15 cellular contexts compared by ENCODE assay signal in genomic region chr17:56638536-56639177, GRCh38. TPM values are rescaled to one million over a fixed set of nuclear protein-coding genes. Genes with fewer than 3 reads are reported as not detected.
A peak's percentile ranks its signal among the peaks of the same experiment; 100 is the strongest.
DNase-seq lines count a peak whose midpoint lies in the region; ATAC-seq and TF ChIP-seq lines count a peak whose summit lies in the region.
"Had no signal": no experiment of that assay in that cellular context is flagged by ENCODE, and none has a peak within 500 bp of the region (broad histone marks: within the 10 kb centered on the region; RNA-seq: fewer than 3 reads in every experiment).

No MANE protein-coding gene starts in this region.

- H3K9ac ChIP-seq in mesenchymal stem cell (ENCODE audit: low read length): no peak overlapping the region

- H3K9me3 Mint-ChIP-seq in GM23338: no peaks in the 10 kb centered on the region
- no peaks in the 10 kb centered on the region for H3K9me3 Mint-ChIP-seq in CD8-positive, alpha-beta memory T cell

- H3K27me3 ChIP-seq in GM23338 (ENCODE audit: insufficient read depth) (no peaks in the 10 kb centered on the region), mesenchymal stem cell (ENCODE audit: control insufficient read depth in 1 of 2, insufficient read depth in 1 of 2, low read length in 2 of 2) (peaks cover 15 to 56% of the 10 kb centered on the region in 2 experiments)
- H3K27me3 ChIP-seq in CD8-positive, alpha-beta memory T cell (ENCODE audit: insufficient read depth, low read length, poor library complexity, severe bottlenecking): no peaks in the 10 kb centered on the region

- H3K4me3 ChIP-seq in GM23338 (no peak overlapping the region), mesenchymal stem cell (ENCODE audit: insufficient read depth in 1 of 2, low read depth in 1 of 2, low read length in 2 of 2) (no peak overlapping the region)
- no peak overlapping the region for H3K4me3 ChIP-seq in CD8-positive, alpha-beta memory T cell (ENCODE audit: low read length)
- H3K4me3 ChIP-seq: PC-9 had no signal

- no peak overlapping the region for H3K4me3 Mint-ChIP-seq in GM23338
- H3K4me3 Mint-ChIP-seq in CD8-positive, alpha-beta memory T cell: no peak overlapping the region

- H3K4me2 ChIP-seq in GM23338: no peak overlapping the region
- H3K4me2 ChIP-seq in mesenchymal stem cell (ENCODE audit: low read length, poor library complexity, severe bottlenecking): no peak overlapping the region
- H3K4me2 ChIP-seq: PC-9 had no signal

- no peak overlapping the region for H3K27ac ChIP-seq in GM23338 (ENCODE audit: low read depth)
- H3K27ac ChIP-seq in mesenchymal stem cell (ENCODE audit: low read length, poor library complexity, severe bottlenecking): no peak overlapping the region
- H3K27ac ChIP-seq in CD8-positive, alpha-beta memory T cell (ENCODE audit: low read depth, low read length): no peak overlapping the region
- H3K27ac ChIP-seq: PC-9 had no signal

- no peak overlapping the region for H2BK120ac ChIP-seq in mesenchymal stem cell (ENCODE audit: low read depth, low read length)

- no peaks in the 10 kb centered on the region for H3K36me3 Mint-ChIP-seq in GM23338 (ENCODE audit: low read depth)
- H3K36me3 Mint-ChIP-seq in CD8-positive, alpha-beta memory T cell: no peaks in the 10 kb centered on the region

- no peak for TF ChIP-seq CTCF in GM23338 (conservative IDR thresholded peaks at IDR 0.05; ENCODE audit: low read depth in 2 of 2)

- H3K9me3 ChIP-seq in mesenchymal stem cell (ENCODE audit: control insufficient read depth, low read length): no peaks in the 10 kb centered on the region
- H3K9me3 ChIP-seq in CD8-positive, alpha-beta memory T cell (ENCODE audit: low read length): no peaks in the 10 kb centered on the region

- no peaks in the 10 kb centered on the region for H3K79me1 ChIP-seq in mesenchymal stem cell (replicated peaks; ENCODE audit: low read length, poor library complexity, severe bottlenecking)

- no peak overlapping the region for H3K27ac Mint-ChIP-seq in GM23338
- H3K27ac Mint-ChIP-seq in CD8-positive, alpha-beta memory T cell: no peak overlapping the region

- no peak overlapping the region for H2BK15ac ChIP-seq in mesenchymal stem cell (ENCODE audit: low read depth, poor library complexity, severe bottlenecking)

- no peak overlapping the region for H2BK5ac ChIP-seq in mesenchymal stem cell (ENCODE audit: low read depth, low read length, poor library complexity, severe bottlenecking)

- H3K9me2 ChIP-seq in GM23338 (ENCODE audit: insufficient read depth): no peaks in the 10 kb centered on the region

- H2AFZ ChIP-seq in GM23338 (no peak overlapping the region), mesenchymal stem cell (ENCODE audit: low read depth, low read length) (no peak overlapping the region)
- H2AFZ ChIP-seq: PC-9 had no signal

- H2BK12ac ChIP-seq in mesenchymal stem cell (ENCODE audit: low read length in 2 of 2): no peak overlapping the region

- H3K4me1 ChIP-seq in GM23338 (ENCODE audit: insufficient read depth): no peaks in the 10 kb centered on the region
- H3K4me1 ChIP-seq in mesenchymal stem cell (ENCODE audit: control insufficient read depth, insufficient read depth, low read depth, low read length): no peaks in the 10 kb centered on the region
- no peaks in the 10 kb centered on the region for H3K4me1 ChIP-seq in CD8-positive, alpha-beta memory T cell (ENCODE audit: insufficient read depth, low read length)

- H2AK5ac ChIP-seq in mesenchymal stem cell (ENCODE audit: low read length, severe bottlenecking): no peak overlapping the region

- no peak overlapping the region for H4K91ac ChIP-seq in mesenchymal stem cell (ENCODE audit: low read length)

- POLR2A ChIA-PET in CD8-positive, alpha-beta memory T cell (lab: Charles Lee): no interaction called here

- no peaks in the 10 kb centered on the region for H4K20me1 ChIP-seq in GM23338 (replicated peaks; ENCODE audit: insufficient read depth)

- peak; percentile 65 for ATAC-seq in GM23338

- no peak overlapping the region for H3K14ac ChIP-seq in mesenchymal stem cell (ENCODE audit: low read length in 2 of 2)

- H3K18ac ChIP-seq in mesenchymal stem cell (ENCODE audit: low read depth in 1 of 2, low read length in 2 of 2): no peak overlapping the region

- no peaks in the 10 kb centered on the region for H3F3A ChIP-seq in GM23338 (replicated peaks; ENCODE audit: low read depth)

- H3K23ac ChIP-seq in mesenchymal stem cell (ENCODE audit: low read length in 2 of 2): no peak overlapping the region

- CTCF ChIA-PET in CD8-positive, alpha-beta memory T cell (lab: Charles Lee): no interaction called here

- H3K27me3 Mint-ChIP-seq in GM23338 (ENCODE audit: insufficient read depth, low read depth, poor library complexity): peaks cover 1% of the 10 kb centered on the region
- H3K27me3 Mint-ChIP-seq in CD8-positive, alpha-beta memory T cell: peaks cover 12 to 35% of the 10 kb centered on the region in 2 donors

- H3K36me3 ChIP-seq in GM23338 (ENCODE audit: insufficient read depth) (no peaks in the 10 kb centered on the region), mesenchymal stem cell (ENCODE audit: control insufficient read depth in 1 of 2, insufficient read depth in 2 of 2, low read depth in 1 of 2, low read length in 2 of 2) (no peaks in the 10 kb centered on the region)
- H3K36me3 ChIP-seq in CD8-positive, alpha-beta memory T cell (ENCODE audit: insufficient read depth, low read length): no peaks in the 10 kb centered on the region

- H4K8ac ChIP-seq in mesenchymal stem cell (ENCODE audit: low read length): no peak overlapping the region

- no peaks in the 10 kb centered on the region for H3K79me2 ChIP-seq in GM23338 (replicated peaks; ENCODE audit: insufficient read depth)

- 84% methylated on average over 12 of the region's 13 CpGs for WGBS in mesenchymal stem cell

- DNase-seq in EH (ENCODE audit: low read depth) (peak; percentile 28), GM23338 (ENCODE audit: low spot score) (no peak), cerebellar cortex (ENCODE audit: low spot score) (peak; percentile 3), islet precursor cell (peak; percentile 53), OCI-M2 (lab: John Stamatoyannopoulos, UW; ENCODE audit: unreplicated experiment) (no peak), mesenchymal stem cell (no peak)
- no peak for DNase-seq in CD8-positive, alpha-beta memory T cell
- DNase-seq: C1 segment of cervical spinal cord, DMS153, KBM-7, NCI-H2029, NCI-H226, NCI-H69, PC-9, T-helper 1 cell had no signal

- H3K4me1 Mint-ChIP-seq in GM23338: peaks cover 7% of the 10 kb centered on the region; the same call in 2 of the 3 replicates
- H3K4me1 Mint-ChIP-seq in CD8-positive, alpha-beta memory T cell: no peaks in the 10 kb centered on the region

- no peak overlapping the region for H3K4ac ChIP-seq in mesenchymal stem cell (ENCODE audit: low read depth in 1 of 2, low read length in 2 of 2)

TF ChIP-seq in GM23338, 12 proteins besides CTCF, POLR2A, EP300 and RAD21 (continues in another document):
- TF ChIP-seq ZNF331 (CRISPR knock-in tag; IDR thresholded peaks at IDR 0.05; ENCODE audit: low read depth): no peak
- no peak for TF ChIP-seq ZNF114 (CRISPR knock-in tag; IDR thresholded peaks at IDR 0.05)
- no peak for TF ChIP-seq POLR2AphosphoS5 (IDR thresholded peaks at IDR 0.05; ENCODE audit: low read depth)

RNA-seq across cellular contexts. Expression of gene NOG, which starts 45.2 kb away (rescaled TPM):
- total RNA-seq in GM23338 (2014; rRNA removed; shearing (Covaris generic)): 0.66 and 0.89 TPM in 2 replicates
- polyA plus RNA-seq in GM23338 (2016; fragmentation: Nextera tagmentation; extraction: Ambion mirVana): 0.39 and 0.89 TPM in 2 replicates
- 8.7 TPM for polyA plus RNA-seq in mesenchymal stem cell (2013, experiment 1 of 2)
- 9.5 TPM for polyA plus RNA-seq in mesenchymal stem cell (2013, experiment 2 of 2)
- under 1 TPM; 0.44 to 0.73 TPM for total RNA-seq in CD8-positive, alpha-beta memory T cell
- 1.2 TPM for polyA plus RNA-seq in CD8-positive, alpha-beta memory T cell

Comparison
In these comparisons a context has a peak if more than half of its experiments do, and no peak if none do; other contexts are left out.
1. DNase-seq: peak in EH (single experiment), cerebellar cortex (single experiment) and islet precursor cell (single experiment); none in GM23338 (single experiment), OCI-M2 (single experiment), mesenchymal stem cell (single experiment) and CD8-positive, alpha-beta memory T cell (0 of 5).